In genomic region chr2:237617305-237617982, GRCh38 we compare ENCODE assay signal across 9 cellular contexts. TPM values are rescaled to one million over a fixed set of nuclear protein-coding genes. Genes with fewer than 3 reads are reported as not detected.
DNase-seq lines count a peak whose midpoint lies in the region; ATAC-seq and TF ChIP-seq lines count a peak whose summit lies in the region.
"Had no signal": no experiment of that assay in that cellular context is flagged by ENCODE, and none has a peak within 500 bp of the region (broad histone marks: within the 10 kb centered on the region; RNA-seq: fewer than 3 reads in every experiment).

No MANE protein-coding gene starts in this region.

- no peak for TF ChIP-seq POLR2A in thyroid gland (IDR thresholded peaks at IDR 0.05)

- no peak overlapping the region for H3K4me3 ChIP-seq in mesendoderm (ENCODE audit: low read length)
- H3K4me3 ChIP-seq in thyroid gland (replicated peaks in 1 of 3): no peak overlapping the region

- H3K56ac ChIP-seq in mesendoderm (ENCODE audit: low read length): peak overlapping the region; percentile 0

- peaks cover 6% of the 10 kb centered on the region for H3K27me3 Mint-ChIP-seq in activated CD4-positive, alpha-beta T cell treated with anti-CD3 and anti-CD28 coated beads, Interleukin-2, amount 10 ng/mL, durations not matched to agents 7 days and 5 days
- no peaks in the 10 kb centered on the region for H3K27me3 Mint-ChIP-seq in activated T-helper 17 cell treated with anti-CD3 and anti-CD28 coated beads, Interleukin-2, amount 50 U/mL, for 72 hours

- ATAC-seq in activated T-helper 17 cell treated with anti-CD3 and anti-CD28 coated beads, Interleukin-2, amount 50 U/mL, for 72 hours (replicated peaks): no peak

- no peaks in the 10 kb centered on the region for H3K9me3 ChIP-seq in thyroid gland

- H3K9me3 Mint-ChIP-seq in activated CD4-positive, alpha-beta T cell treated with anti-CD3 and anti-CD28 coated beads, Interleukin-2, amount 10 ng/mL, durations not matched to agents 7 days and 5 days: no peaks in the 10 kb centered on the region
- no peaks in the 10 kb centered on the region for H3K9me3 Mint-ChIP-seq in activated T-helper 17 cell treated with anti-CD3 and anti-CD28 coated beads, Interleukin-2, amount 50 U/mL, for 72 hours

- H2BK120ac ChIP-seq in mesendoderm (ENCODE audit: low read depth, low read length): no peak overlapping the region

- H3K27ac Mint-ChIP-seq in activated CD4-positive, alpha-beta T cell treated with anti-CD3 and anti-CD28 coated beads, Interleukin-2, amount 10 ng/mL, durations not matched to agents 7 days and 5 days: peak overlapping the region; percentile 7
- H3K27ac Mint-ChIP-seq in activated T-helper 17 cell treated with anti-CD3 and anti-CD28 coated beads, Interleukin-2, amount 50 U/mL, for 72 hours: no peak overlapping the region

- no peaks in the 10 kb centered on the region for H3K27me3 ChIP-seq in mesendoderm (ENCODE audit: insufficient read depth, low read length, poor library complexity)
- no peaks in the 10 kb centered on the region for H3K27me3 ChIP-seq in thyroid gland

- POLR2A ChIA-PET in activated CD4-positive, alpha-beta T cell treated with anti-CD3 and anti-CD28 coated beads, Interleukin-2, amount 10 ng/mL, durations not matched to agents 7 days and 5 days (lab: Charles Lee): no interaction called here

- H3K23ac ChIP-seq in mesendoderm (ENCODE audit: low read length): no peak overlapping the region

- no peak overlapping the region for H4K8ac ChIP-seq in mesendoderm (ENCODE audit: low read depth, low read length)

- H3K9ac ChIP-seq in mesendoderm (ENCODE audit: low read length): no peak overlapping the region

- no peak overlapping the region for H2BK5ac ChIP-seq in mesendoderm (ENCODE audit: low read length)

- no peak overlapping the region for H2BK15ac ChIP-seq in mesendoderm (replicated peaks; ENCODE audit: low read depth)

- H3K79me1 ChIP-seq in mesendoderm (ENCODE audit: low read length): no peaks in the 10 kb centered on the region

- intact Hi-C loops in thyroid gland (cut with DNase I): no loop called here

- peak overlapping the region; percentile 23 for H3K4me3 Mint-ChIP-seq in activated CD4-positive, alpha-beta T cell treated with anti-CD3 and anti-CD28 coated beads, Interleukin-2, amount 10 ng/mL, durations not matched to agents 7 days and 5 days
- peak overlapping the region; percentile 29 for H3K4me3 Mint-ChIP-seq in activated T-helper 17 cell treated with anti-CD3 and anti-CD28 coated beads, Interleukin-2, amount 50 U/mL, for 72 hours

- DNase-seq in activated CD4-positive, alpha-beta T cell treated with anti-CD3 and anti-CD28 coated beads, Interleukin-2, amount 10 ng/mL, durations not matched to agents 7 days and 5 days: no peak
- no peak for DNase-seq in activated CD4-positive, alpha-beta T cell treated with anti-CD3 and anti-CD28 coated beads, Interleukin-2, amount 50 U/mL, for 48 hours
- DNase-seq in mesendoderm: no peak
- no peak for DNase-seq in thyroid gland
- no peak for DNase-seq in stimulated activated CD4-positive, alpha-beta T cell treated with anti-CD3 and anti-CD28 coated beads, Interleukin-2, amount 100 ng/mL, for 24 hours
- no peak for DNase-seq in putamen (ENCODE audit: low spot score)
- DNase-seq in NCI-H345 treated with DMSO at 0.1 percent for 48 hours (lab: John Stamatoyannopoulos, UW; ENCODE audit: unreplicated experiment): no peak

- peak overlapping the region; percentile 63 for H3K4ac ChIP-seq in mesendoderm (ENCODE audit: low read depth, low read length)

- peaks cover 38% of the 10 kb centered on the region for H3K4me1 Mint-ChIP-seq in activated CD4-positive, alpha-beta T cell treated with anti-CD3 and anti-CD28 coated beads, Interleukin-2, amount 10 ng/mL, durations not matched to agents 7 days and 5 days
- H3K4me1 Mint-ChIP-seq in activated T-helper 17 cell treated with anti-CD3 and anti-CD28 coated beads, Interleukin-2, amount 50 U/mL, for 72 hours: peaks cover 9% of the 10 kb centered on the region

- no peaks in the 10 kb centered on the region for H3K36me3 Mint-ChIP-seq in activated CD4-positive, alpha-beta T cell treated with anti-CD3 and anti-CD28 coated beads, Interleukin-2, amount 10 ng/mL, durations not matched to agents 7 days and 5 days (ENCODE audit: low read depth)
- H3K36me3 Mint-ChIP-seq in activated T-helper 17 cell treated with anti-CD3 and anti-CD28 coated beads, Interleukin-2, amount 50 U/mL, for 72 hours (ENCODE audit: low read depth): no peaks in the 10 kb centered on the region

- H3K36me3 ChIP-seq in mesendoderm (ENCODE audit: control insufficient read depth, insufficient read depth, low read length): no peaks in the 10 kb centered on the region
- no peaks in the 10 kb centered on the region for H3K36me3 ChIP-seq in thyroid gland

- no peak overlapping the region for H2AK5ac ChIP-seq in mesendoderm (ENCODE audit: low read length)

- H4K5ac ChIP-seq in mesendoderm (ENCODE audit: low read length): no peak overlapping the region

- CTCF ChIA-PET in activated CD4-positive, alpha-beta T cell treated with anti-CD3 and anti-CD28 coated beads, Interleukin-2, amount 10 ng/mL, durations not matched to agents 7 days and 5 days (lab: Charles Lee): interaction anchor here (1.0 to 1.5 kb wide), 3 partner anchors 13 to 55 kb away, joined by 3 to 6 read pairs (median 4); no protein-coding TSS in a partner anchor

- no peaks in the 10 kb centered on the region for H3K79me2 ChIP-seq in mesendoderm (ENCODE audit: control insufficient read depth, insufficient read depth, low read length)

- H3K18ac ChIP-seq in mesendoderm (ENCODE audit: low read length): no peak overlapping the region

- WGBS in mesendoderm (ENCODE audit: extremely low coverage, insufficient coverage, low lambda C conversion rate): no CpG with 5 or more reads among the region's 10 CpGs
- 61 to 70% methylated on average over 9 to 10 of the region's 10 CpGs for WGBS in thyroid gland, 2 donors

- H3K27ac ChIP-seq in mesendoderm (ENCODE audit: low read depth, low read length) (no peak overlapping the region), thyroid gland (peak overlapping the region in 2 of 3 donors; percentile 69 to 76)

- H3K4me1 ChIP-seq in mesendoderm (ENCODE audit: control insufficient read depth, low read depth, low read length) (peaks cover 28% of the 10 kb centered on the region), thyroid gland (peaks cover 12 to 41% of the 10 kb centered on the region in 2 donors)

- no peak for TF ChIP-seq CTCF in thyroid gland (IDR thresholded peaks at IDR 0.05)

- no peak overlapping the region for H3K4me2 ChIP-seq in mesendoderm (ENCODE audit: low read length)

RNA-seq across cellular contexts. Expression of gene LRRFIP1, which starts 9.9 kb away (rescaled TPM):
- total RNA-seq in activated CD4-positive, alpha-beta T cell treated with anti-CD3 and anti-CD28 coated beads, Interleukin-2, amount 10 ng/mL, durations not matched to agents 7 days and 5 days: 100 to 1,000 TPM; 187 to 196 TPM
- total RNA-seq in activated T-helper 17 cell treated with anti-CD3 and anti-CD28 coated beads, Interleukin-2, amount 50 U/mL, for 72 hours: 100 to 1,000 TPM; 271 to 319 TPM
- 86.5 TPM for polyA plus RNA-seq in mesendoderm (2013, experiment 1 of 2)
- polyA plus RNA-seq in mesendoderm (2013, experiment 2 of 2): 91.0 TPM
- 100 to 1,000 TPM in 2 of 4 donors, 10 to 100 TPM in 2; 76.1 to 113 (median 96.6) TPM for total RNA-seq in thyroid gland

RNA-seq across cellular contexts. Expression of gene RAB17, which starts 26.9 kb away (rescaled TPM):
- not detected for total RNA-seq in activated CD4-positive, alpha-beta T cell treated with anti-CD3 and anti-CD28 coated beads, Interleukin-2, amount 10 ng/mL, durations not matched to agents 7 days and 5 days
- total RNA-seq in activated T-helper 17 cell treated with anti-CD3 and anti-CD28 coated beads, Interleukin-2, amount 50 U/mL, for 72 hours: 1 to 10 TPM in 1 of 2 donors, under 1 TPM in 1; 0.43 to 2.5 TPM
- 111 TPM for polyA plus RNA-seq in mesendoderm (2013, experiment 1 of 2)
- polyA plus RNA-seq in mesendoderm (2013, experiment 2 of 2): 108 TPM
- 10 to 100 TPM; 37.6 to 88.1 (median 70.1) TPM for total RNA-seq in thyroid gland

RNA-seq across cellular contexts. Expression of gene PRLH, which starts 51.1 kb away (rescaled TPM):
- total RNA-seq in activated CD4-positive, alpha-beta T cell treated with anti-CD3 and anti-CD28 coated beads, Interleukin-2, amount 10 ng/mL, durations not matched to agents 7 days and 5 days: not detected
- total RNA-seq in activated T-helper 17 cell treated with anti-CD3 and anti-CD28 coated beads, Interleukin-2, amount 50 U/mL, for 72 hours: not detected
- polyA plus RNA-seq in mesendoderm (2013, experiment 1 of 2): not detected
- polyA plus RNA-seq in mesendoderm (2013, experiment 2 of 2): not detected
- total RNA-seq in thyroid gland: not detected
- total RNA-seq: dermis microvascular lymphatic vessel endothelial cell had no signal

Comparison
In these comparisons a context has a peak if more than half of its experiments do, and no peak if none do; other contexts are left out.
1. RNA of gene RAB17, which starts 26.9 kb away (total RNA-seq): 37.6 to 88.1 TPM in thyroid gland; 0.43 to 2.5 TPM in activated T-helper 17 cell treated with anti-CD3 and anti-CD28 coated beads, Interleukin-2, amount 50 U/mL, for 72 hours and not detected in activated CD4-positive, alpha-beta T cell treated with anti-CD3 and anti-CD28 coated beads, Interleukin-2, amount 10 ng/mL, durations not matched to agents 7 days and 5 days; every median in the first group is over 10 times any median in the second.